Comparison of ENCODE assay signal across 1 cellular context in the genomic region with DNA sequence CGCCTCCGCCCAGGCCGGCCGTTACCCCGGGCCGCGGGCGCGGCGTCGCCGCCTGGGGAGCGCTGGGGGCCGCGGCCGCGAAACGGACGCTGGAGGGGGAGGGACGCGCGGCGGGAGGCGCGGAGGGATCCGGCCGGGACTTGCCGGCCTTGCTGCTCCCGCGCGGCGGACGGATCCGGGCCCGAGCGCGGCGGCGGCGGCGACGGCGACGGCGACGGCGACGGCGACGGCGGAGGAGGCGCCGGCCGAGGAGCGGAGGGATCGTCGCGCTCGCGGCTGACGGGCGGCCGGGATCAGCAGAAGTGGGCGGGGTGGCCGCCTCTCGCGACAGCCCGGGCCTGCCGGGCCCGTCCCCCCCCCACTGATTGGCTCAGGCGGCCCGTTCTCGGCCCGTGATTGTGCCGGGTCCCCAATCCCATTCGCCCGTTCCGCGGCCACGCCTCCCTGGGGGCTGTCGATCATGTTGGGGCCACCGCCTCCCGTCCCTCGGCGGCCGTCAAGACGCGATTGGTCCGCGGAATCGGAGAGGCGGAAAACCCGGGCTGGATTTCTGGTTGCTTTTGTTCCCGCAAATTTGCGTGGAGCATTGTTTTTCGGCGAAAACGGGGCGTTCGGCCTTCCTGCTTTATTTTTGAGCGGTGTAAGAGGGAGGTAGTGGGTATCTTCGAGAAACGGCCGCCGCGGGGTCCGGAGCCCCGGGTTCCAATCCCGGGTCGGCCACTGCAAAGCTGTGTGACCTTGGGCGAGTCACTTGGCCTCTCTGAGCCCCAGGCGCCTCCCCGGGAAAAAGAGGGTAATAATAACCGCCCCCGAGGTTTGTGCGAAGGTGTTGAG.
TF ChIP-seq lines count a peak whose summit lies in the region.

A gene (minus strand): TSS at position 304 of the 834 bp plus-strand sequence. CDS start 786 bp downstream, outside the sequence.

TF ChIP-seq in HEK293, 187 proteins besides CTCF, POLR2A, EP300 and RAD21 (continued from another document):
- TF ChIP-seq, protein P1, sequence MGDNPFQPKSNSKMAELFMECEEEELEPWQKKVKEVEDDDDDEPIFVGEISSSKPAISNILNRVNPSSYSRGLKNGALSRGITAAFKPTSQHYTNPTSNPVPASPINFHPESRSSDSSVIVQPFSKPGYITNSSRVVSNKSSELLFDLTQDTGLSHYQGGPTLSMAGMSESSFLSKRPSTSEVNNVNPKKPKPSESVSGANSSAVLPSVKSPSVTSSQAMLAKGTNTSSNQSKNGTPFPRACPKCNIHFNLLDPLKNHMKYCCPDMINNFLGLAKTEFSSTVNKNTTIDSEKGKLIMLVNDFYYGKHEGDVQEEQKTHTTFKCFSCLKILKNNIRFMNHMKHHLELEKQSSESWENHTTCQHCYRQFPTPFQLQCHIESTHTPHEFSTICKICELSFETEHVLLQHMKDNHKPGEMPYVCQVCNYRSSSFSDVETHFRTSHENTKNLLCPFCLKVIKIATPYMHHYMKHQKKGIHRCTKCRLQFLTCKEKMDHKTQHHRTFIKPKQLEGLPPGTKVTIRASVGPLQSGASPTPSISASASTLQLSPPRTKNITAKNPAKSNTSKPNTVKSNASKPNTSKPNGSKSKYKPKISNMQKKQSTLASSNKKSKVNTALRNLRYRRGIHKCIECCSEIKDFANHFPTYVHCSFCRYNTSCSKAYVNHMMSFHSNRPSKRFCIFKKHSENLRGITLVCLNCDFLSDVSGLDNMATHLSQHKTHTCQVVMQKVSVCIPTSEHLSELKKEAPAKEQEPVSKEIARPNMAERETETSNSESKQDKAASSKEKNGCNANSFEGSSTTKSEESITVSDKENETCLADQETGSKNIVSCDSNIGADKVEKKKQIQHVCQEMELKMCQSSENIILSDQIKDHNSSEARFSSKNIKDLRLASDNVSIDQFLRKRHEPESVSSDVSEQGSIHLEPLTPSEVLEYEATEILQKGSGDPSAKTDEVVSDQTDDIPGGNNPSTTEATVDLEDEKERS (tag by site-specific recombination; IDR thresholded peaks at IDR 0.05), result no peak
- TF ChIP-seq ZFP3 (tag by site-specific recombination; IDR thresholded peaks at IDR 0.05; ENCODE audit: low read depth) (no peak), FEZF1 (tag by site-specific recombination; IDR thresholded peaks at IDR 0.05) (no peak), ZXDB (tag by site-specific recombination; IDR thresholded peaks at IDR 0.05) (peak; percentile 75), ZNF677 (tag by site-specific recombination; IDR thresholded peaks at IDR 0.05) (0 out of 2 replicates have a peak, but pooled peaks have one; percentile 45), YY1 (tag by site-specific recombination; IDR thresholded peaks at IDR 0.05) (0 out of 2 replicates have a peak, but pooled peaks have one; percentile 38), ZNF391 (tag by site-specific recombination; IDR thresholded peaks at IDR 0.05; ENCODE audit: borderline replicate concordance, low read depth) (0 out of 2 replicates have a peak, but pooled peaks have one; percentile 28), ZNF623 (tag by site-specific recombination; IDR thresholded peaks at IDR 0.05) (no peak), ZNF76 (tag by site-specific recombination; IDR thresholded peaks at IDR 0.05; ENCODE audit: borderline replicate concordance, low read depth) (peak; percentile 32; the same call in 1 of the 2 replicates), ZSCAN16 (tag by site-specific recombination; IDR thresholded peaks at IDR 0.05) (no peak), ZNF121 (tag by site-specific recombination; IDR thresholded peaks at IDR 0.05) (0 out of 2 replicates have a peak, but pooled peaks have one; percentile 14), ZNF501 (tag by site-specific recombination; IDR thresholded peaks at IDR 0.05) (no peak), ZEB2 (tag by site-specific recombination; IDR thresholded peaks at IDR 0.05) (peak; percentile 39; the same call in 1 of the 2 replicates), SP3 (tag by site-specific recombination; IDR thresholded peaks at IDR 0.05) (peak; percentile 83), ZNF629 (tag by site-specific recombination; IDR thresholded peaks at IDR 0.05) (peak; percentile 64), ZNF530 (tag by site-specific recombination; IDR thresholded peaks at IDR 0.05; ENCODE audit: low read depth) (no peak), SP2 (tag by site-specific recombination; IDR thresholded peaks at IDR 0.05) (peak; percentile 97), ZNF404 (tag by site-specific recombination; IDR thresholded peaks at IDR 0.05) (no peak), ZNF670 (tag by site-specific recombination; IDR thresholded peaks at IDR 0.05; ENCODE audit: low read depth) (no peak), ZNF132 (tag by site-specific recombination; IDR thresholded peaks at IDR 0.05; ENCODE audit: borderline replicate concordance) (no peak), ZNF768 (tag by site-specific recombination; IDR thresholded peaks at IDR 0.05) (peak; percentile 99), ZNF341 (tag by site-specific recombination; IDR thresholded peaks at IDR 0.05; ENCODE audit: low read depth) (peak; percentile 72), IKZF3 (tag by site-specific recombination; IDR thresholded peaks at IDR 0.05) (0 out of 2 replicates have a peak, but pooled peaks have one; percentile 32), ZNF558 (tag by site-specific recombination; IDR thresholded peaks at IDR 0.05) (no peak), ZNF335 (tag by site-specific recombination; conservative IDR thresholded peaks at IDR 0.05) (peak; percentile 48)
- TF ChIP-seq, protein P2, sequence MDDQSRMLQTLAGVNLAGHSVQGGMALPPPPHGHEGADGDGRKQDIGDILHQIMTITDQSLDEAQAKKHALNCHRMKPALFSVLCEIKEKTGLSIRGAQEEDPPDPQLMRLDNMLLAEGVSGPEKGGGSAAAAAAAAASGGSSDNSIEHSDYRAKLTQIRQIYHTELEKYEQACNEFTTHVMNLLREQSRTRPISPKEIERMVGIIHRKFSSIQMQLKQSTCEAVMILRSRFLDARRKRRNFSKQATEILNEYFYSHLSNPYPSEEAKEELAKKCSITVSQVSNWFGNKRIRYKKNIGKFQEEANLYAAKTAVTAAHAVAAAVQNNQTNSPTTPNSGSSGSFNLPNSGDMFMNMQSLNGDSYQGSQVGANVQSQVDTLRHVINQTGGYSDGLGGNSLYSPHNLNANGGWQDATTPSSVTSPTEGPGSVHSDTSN (CRISPR knock-in tag; IDR thresholded peaks at IDR 0.05), result peak; percentile 91
- TF ChIP-seq, protein P3, sequence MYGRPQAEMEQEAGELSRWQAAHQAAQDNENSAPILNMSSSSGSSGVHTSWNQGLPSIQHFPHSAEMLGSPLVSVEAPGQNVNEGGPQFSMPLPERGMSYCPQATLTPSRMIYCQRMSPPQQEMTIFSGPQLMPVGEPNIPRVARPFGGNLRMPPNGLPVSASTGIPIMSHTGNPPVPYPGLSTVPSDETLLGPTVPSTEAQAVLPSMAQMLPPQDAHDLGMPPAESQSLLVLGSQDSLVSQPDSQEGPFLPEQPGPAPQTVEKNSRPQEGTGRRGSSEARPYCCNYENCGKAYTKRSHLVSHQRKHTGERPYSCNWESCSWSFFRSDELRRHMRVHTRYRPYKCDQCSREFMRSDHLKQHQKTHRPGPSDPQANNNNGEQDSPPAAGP (tag by site-specific recombination; IDR thresholded peaks at IDR 0.05), result 0 out of 2 replicates have a peak, but pooled peaks have one; percentile 35
- TF ChIP-seq, protein P4, sequence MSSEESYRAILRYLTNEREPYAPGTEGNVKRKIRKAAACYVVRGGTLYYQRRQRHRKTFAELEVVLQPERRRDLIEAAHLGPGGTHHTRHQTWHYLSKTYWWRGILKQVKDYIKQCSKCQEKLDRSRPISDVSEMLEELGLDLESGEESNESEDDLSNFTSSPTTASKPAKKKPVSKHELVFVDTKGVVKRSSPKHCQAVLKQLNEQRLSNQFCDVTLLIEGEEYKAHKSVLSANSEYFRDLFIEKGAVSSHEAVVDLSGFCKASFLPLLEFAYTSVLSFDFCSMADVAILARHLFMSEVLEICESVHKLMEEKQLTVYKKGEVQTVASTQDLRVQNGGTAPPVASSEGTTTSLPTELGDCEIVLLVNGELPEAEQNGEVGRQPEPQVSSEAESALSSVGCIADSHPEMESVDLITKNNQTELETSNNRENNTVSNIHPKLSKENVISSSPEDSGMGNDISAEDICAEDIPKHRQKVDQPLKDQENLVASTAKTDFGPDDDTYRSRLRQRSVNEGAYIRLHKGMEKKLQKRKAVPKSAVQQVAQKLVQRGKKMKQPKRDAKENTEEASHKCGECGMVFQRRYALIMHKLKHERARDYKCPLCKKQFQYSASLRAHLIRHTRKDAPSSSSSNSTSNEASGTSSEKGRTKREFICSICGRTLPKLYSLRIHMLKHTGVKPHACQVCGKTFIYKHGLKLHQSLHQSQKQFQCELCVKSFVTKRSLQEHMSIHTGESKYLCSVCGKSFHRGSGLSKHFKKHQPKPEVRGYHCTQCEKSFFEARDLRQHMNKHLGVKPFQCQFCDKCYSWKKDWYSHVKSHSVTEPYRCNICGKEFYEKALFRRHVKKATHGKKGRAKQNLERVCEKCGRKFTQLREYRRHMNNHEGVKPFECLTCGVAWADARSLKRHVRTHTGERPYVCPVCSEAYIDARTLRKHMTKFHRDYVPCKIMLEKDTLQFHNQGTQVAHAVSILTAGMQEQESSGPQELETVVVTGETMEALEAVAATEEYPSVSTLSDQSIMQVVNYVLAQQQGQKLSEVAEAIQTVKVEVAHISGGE (tag by site-specific recombination; conservative IDR thresholded peaks at IDR 0.05; ENCODE audit: low read depth), result peak; percentile 32; the same call in 1 of the 2 replicates
- TF ChIP-seq, protein P5, sequence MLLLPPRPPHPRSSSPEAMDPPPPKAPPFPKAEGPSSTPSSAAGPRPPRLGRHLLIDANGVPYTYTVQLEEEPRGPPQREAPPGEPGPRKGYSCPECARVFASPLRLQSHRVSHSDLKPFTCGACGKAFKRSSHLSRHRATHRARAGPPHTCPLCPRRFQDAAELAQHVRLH (tag by site-specific recombination; IDR thresholded peaks at IDR 0.05), result peak; percentile 93
- TF ChIP-seq, protein P6, sequence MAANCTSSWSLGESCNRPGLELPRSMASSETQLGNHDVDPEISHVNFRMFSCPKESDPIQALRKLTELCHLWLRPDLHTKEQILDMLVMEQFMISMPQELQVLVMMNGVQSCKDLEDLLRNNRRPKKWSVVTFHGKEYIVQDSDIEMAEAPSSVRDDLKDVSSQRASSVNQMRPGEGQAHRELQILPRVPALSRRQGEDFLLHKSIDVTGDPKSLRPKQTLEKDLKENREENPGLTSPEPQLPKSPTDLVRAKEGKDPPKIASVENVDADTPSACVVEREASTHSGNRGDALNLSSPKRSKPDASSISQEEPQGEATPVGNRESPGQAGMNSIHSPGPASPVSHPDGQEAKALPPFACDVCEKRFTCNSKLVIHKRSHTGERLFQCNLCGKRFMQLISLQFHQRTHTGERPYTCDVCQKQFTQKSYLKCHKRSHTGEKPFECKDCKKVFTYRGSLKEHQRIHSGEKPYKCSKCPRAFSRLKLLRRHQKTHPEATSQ (tag by site-specific recombination; IDR thresholded peaks at IDR 0.05), result peak; percentile 45; the same call in 1 of the 2 replicates
- TF ChIP-seq, protein P7, sequence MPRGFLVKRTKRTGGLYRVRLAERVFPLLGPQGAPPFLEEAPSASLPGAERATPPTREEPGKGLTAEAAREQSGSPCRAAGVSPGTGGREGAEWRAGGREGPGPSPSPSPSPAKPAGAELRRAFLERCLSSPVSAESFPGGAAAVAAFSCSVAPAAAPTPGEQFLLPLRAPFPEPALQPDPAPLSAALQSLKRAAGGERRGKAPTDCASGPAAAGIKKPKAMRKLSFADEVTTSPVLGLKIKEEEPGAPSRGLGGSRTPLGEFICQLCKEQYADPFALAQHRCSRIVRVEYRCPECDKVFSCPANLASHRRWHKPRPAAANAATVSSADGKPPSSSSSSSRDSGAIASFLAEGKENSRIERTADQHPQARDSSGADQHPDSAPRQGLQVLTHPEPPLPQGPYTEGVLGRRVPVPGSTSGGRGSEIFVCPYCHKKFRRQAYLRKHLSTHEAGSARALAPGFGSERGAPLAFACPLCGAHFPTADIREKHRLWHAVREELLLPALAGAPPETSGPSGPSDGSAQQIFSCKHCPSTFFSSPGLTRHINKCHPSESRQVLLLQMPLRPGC (tag by site-specific recombination; IDR thresholded peaks at IDR 0.05), result no peak
- TF ChIP-seq, protein P8, sequence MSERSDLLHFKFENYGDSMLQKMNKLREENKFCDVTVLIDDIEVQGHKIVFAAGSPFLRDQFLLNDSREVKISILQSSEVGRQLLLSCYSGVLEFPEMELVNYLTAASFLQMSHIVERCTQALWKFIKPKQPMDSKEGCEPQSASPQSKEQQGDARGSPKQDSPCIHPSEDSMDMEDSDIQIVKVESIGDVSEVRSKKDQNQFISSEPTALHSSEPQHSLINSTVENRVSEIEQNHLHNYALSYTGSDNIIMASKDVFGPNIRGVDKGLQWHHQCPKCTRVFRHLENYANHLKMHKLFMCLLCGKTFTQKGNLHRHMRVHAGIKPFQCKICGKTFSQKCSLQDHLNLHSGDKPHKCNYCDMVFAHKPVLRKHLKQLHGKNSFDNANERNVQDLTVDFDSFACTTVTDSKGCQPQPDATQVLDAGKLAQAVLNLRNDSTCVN (tag by site-specific recombination; optimal IDR thresholded peaks at IDR 0.05), result peak; percentile 50
TF ChIP-seq in HEK293: peak in this region for 34.
